1 cellular context compared by ENCODE assay signal in the genomic region with DNA sequence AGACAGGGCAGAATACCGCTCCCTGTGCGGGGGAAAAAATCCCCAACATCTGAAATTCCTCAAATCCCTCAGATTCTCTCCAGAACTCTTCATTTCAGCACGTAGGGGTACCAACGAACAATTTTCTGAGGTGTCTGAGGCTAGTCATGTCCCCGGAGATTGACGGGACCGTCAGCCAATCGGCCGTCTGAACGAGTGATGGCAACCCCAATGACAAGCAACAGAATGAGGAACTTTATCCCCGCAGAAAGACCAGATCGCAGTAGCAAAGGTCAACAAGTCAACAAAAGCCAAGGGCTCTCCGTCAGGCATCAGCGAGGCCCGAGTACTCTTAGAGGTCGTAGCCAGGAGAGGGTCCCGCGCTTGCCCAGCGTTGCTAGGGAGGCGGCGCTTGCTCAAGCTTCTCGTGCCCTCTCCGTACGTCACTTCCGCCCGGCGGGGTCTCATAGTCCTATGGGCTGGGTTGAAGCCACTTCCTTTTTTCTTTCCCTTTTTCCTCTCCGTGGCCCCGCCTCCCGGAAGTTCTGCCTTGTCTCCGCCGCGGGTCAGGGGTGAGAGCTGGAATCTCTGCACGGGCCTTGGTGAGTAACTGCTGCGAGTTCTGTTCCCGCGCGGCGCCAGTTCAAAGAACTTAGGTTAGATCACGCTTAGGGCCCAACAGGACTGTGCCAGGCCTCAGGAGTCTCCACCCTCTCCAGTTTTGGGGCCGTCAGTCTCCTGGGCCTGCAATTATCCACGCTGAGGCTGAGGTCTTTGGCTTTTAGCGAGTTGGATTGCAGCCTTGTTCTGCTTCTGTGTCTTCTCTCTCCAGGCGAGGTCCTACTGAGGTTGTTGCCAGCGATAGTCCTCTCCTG.
TF ChIP-seq lines count a peak whose summit lies in the region.

A gene with protein sequence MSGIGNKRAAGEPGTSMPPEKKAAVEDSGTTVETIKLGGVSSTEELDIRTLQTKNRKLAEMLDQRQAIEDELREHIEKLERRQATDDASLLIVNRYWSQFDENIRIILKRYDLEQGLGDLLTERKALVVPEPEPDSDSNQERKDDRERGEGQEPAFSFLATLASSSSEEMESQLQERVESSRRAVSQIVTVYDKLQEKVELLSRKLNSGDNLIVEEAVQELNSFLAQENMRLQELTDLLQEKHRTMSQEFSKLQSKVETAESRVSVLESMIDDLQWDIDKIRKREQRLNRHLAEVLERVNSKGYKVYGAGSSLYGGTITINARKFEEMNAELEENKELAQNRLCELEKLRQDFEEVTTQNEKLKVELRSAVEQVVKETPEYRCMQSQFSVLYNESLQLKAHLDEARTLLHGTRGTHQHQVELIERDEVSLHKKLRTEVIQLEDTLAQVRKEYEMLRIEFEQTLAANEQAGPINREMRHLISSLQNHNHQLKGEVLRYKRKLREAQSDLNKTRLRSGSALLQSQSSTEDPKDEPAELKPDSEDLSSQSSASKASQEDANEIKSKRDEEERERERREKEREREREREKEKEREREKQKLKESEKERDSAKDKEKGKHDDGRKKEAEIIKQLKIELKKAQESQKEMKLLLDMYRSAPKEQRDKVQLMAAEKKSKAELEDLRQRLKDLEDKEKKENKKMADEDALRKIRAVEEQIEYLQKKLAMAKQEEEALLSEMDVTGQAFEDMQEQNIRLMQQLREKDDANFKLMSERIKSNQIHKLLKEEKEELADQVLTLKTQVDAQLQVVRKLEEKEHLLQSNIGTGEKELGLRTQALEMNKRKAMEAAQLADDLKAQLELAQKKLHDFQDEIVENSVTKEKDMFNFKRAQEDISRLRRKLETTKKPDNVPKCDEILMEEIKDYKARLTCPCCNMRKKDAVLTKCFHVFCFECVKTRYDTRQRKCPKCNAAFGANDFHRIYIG (plus strand): TSS at position 520 of the 854 bp plus-strand sequence. CDS start 1,571 bp downstream, outside the sequence.

TF ChIP-seq in K562, 482 proteins besides CTCF, POLR2A, EP300 and RAD21 (continued from another document and continues in another):
- TF ChIP-seq ATF6 (CRISPR knock-in tag; IDR thresholded peaks at IDR 0.05) = no peak
- TF ChIP-seq ZNF507 (tag; conservative IDR thresholded peaks at IDR 0.05) = no peak
- TF ChIP-seq AFF4 (CRISPR knock-in tag; IDR thresholded peaks at IDR 0.05) = no peak
- TF ChIP-seq ZNF644 (tag; IDR thresholded peaks at IDR 0.05; ENCODE audit: low read depth) = no peak
- TF ChIP-seq, protein P1, sequence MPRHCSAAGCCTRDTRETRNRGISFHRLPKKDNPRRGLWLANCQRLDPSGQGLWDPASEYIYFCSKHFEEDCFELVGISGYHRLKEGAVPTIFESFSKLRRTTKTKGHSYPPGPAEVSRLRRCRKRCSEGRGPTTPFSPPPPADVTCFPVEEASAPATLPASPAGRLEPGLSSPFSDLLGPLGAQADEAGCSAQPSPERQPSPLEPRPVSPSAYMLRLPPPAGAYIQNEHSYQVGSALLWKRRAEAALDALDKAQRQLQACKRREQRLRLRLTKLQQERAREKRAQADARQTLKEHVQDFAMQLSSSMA (CRISPR knock-in tag; IDR thresholded peaks at IDR 0.05) = no peak
- TF ChIP-seq ZNF436 (CRISPR knock-in tag; IDR thresholded peaks at IDR 0.05) = no peak
- no peak for TF ChIP-seq ZNF778 (CRISPR knock-in tag; IDR thresholded peaks at IDR 0.05)
- TF ChIP-seq L3MBTL2 (IDR thresholded peaks at IDR 0.05) = peak; percentile 50; the same call in 1 of the 2 replicates
- TF ChIP-seq TRIM24 (IDR thresholded peaks at IDR 0.05) = 0 out of 4 replicates have a peak, but pooled peaks of 1 of the 2 experiments have one; percentile 16
- TF ChIP-seq, protein P2, sequence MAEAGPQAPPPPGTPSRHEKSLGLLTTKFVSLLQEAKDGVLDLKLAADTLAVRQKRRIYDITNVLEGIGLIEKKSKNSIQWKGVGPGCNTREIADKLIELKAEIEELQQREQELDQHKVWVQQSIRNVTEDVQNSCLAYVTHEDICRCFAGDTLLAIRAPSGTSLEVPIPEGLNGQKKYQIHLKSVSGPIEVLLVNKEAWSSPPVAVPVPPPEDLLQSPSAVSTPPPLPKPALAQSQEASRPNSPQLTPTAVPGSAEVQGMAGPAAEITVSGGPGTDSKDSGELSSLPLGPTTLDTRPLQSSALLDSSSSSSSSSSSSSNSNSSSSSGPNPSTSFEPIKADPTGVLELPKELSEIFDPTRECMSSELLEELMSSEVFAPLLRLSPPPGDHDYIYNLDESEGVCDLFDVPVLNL (CRISPR knock-in tag; IDR thresholded peaks at IDR 0.05; ENCODE audit: low read depth) = no peak
- TF ChIP-seq MYC (IDR thresholded peaks at IDR 0.05; ENCODE audit: low read depth, low read length) = 0 out of 2 replicates have a peak, but pooled peaks have one; percentile 36
- TF ChIP-seq MYC (CRISPR knock-in tag; IDR thresholded peaks at IDR 0.05; ENCODE audit: borderline replicate concordance, low read depth) = no peak
- TF ChIP-seq, protein P3, sequence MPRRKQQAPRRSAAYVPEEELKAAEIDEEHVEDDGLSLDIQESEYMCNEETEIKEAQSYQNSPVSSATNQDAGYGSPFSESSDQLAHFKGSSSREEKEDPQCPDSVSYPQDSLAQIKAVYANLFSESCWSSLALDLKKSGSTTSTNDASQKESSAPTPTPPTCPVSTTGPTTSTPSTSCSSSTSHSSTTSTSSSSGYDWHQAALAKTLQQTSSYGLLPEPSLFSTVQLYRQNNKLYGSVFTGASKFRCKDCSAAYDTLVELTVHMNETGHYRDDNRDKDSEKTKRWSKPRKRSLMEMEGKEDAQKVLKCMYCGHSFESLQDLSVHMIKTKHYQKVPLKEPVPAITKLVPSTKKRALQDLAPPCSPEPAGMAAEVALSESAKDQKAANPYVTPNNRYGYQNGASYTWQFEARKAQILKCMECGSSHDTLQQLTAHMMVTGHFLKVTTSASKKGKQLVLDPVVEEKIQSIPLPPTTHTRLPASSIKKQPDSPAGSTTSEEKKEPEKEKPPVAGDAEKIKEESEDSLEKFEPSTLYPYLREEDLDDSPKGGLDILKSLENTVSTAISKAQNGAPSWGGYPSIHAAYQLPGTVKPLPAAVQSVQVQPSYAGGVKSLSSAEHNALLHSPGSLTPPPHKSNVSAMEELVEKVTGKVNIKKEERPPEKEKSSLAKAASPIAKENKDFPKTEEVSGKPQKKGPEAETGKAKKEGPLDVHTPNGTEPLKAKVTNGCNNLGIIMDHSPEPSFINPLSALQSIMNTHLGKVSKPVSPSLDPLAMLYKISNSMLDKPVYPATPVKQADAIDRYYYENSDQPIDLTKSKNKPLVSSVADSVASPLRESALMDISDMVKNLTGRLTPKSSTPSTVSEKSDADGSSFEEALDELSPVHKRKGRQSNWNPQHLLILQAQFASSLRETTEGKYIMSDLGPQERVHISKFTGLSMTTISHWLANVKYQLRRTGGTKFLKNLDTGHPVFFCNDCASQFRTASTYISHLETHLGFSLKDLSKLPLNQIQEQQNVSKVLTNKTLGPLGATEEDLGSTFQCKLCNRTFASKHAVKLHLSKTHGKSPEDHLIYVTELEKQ (CRISPR knock-in tag; IDR thresholded peaks at IDR 0.05) = no peak
- TF ChIP-seq ZC3H4 (CRISPR knock-in tag; IDR thresholded peaks at IDR 0.05; ENCODE audit: borderline replicate concordance) = no peak
- no peak for TF ChIP-seq ZNF253 (CRISPR knock-in tag; conservative IDR thresholded peaks at IDR 0.05)
- no peak for TF ChIP-seq ZNF316 (IDR thresholded peaks at IDR 0.05)
- TF ChIP-seq SMAD4 (CRISPR knock-in tag; conservative IDR thresholded peaks at IDR 0.05) = 0 out of 2 replicates have a peak, but pooled peaks have one; percentile 25
- peak; percentile 69 for TF ChIP-seq RBBP5 (IDR thresholded peaks at IDR 0.05; ENCODE audit: borderline replicate concordance, insufficient read depth, low read length, poor library complexity, severe bottlenecking)
- TF ChIP-seq ZFX (CRISPR knock-in tag; IDR thresholded peaks at IDR 0.05) = peak; percentile 69
- peak in 1 of 2 experiments; percentile 73; a peak in 2 of 4 replicates for TF ChIP-seq HDAC1 (IDR thresholded peaks at IDR 0.05)
- no peak for TF ChIP-seq HDAC6 (IDR thresholded peaks at IDR 0.05; ENCODE audit: low read depth, low read length)
- no peak for TF ChIP-seq POLR2AphosphoS2 (IDR thresholded peaks at IDR 0.05; ENCODE audit: low read length)
- TF ChIP-seq, protein P4, sequence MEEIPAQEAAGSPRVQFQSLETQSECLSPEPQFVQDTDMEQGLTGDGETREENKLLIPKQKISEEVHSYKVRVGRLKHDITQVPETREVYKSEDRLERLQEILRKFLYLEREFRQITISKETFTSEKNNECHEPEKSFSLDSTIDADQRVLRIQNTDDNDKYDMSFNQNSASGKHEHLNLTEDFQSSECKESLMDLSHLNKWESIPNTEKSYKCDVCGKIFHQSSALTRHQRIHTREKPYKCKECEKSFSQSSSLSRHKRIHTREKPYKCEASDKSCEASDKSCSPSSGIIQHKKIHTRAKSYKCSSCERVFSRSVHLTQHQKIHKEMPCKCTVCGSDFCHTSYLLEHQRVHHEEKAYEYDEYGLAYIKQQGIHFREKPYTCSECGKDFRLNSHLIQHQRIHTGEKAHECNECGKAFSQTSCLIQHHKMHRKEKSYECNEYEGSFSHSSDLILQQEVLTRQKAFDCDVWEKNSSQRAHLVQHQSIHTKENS (CRISPR knock-in tag; IDR thresholded peaks at IDR 0.05) = no peak
- TF ChIP-seq FOSL1 (tag; conservative IDR thresholded peaks at IDR 0.05) = 0 out of 2 replicates have a peak, but pooled peaks have one; percentile 42
- TF ChIP-seq EZH2 (IDR thresholded peaks at IDR 0.05; ENCODE audit: borderline replicate concordance, low read depth, low read length) = no peak
- TF ChIP-seq ZNF23 (CRISPR knock-in tag; IDR thresholded peaks at IDR 0.05) = no peak
- peak; percentile 72 for TF ChIP-seq CEBPB (tag; IDR thresholded peaks at IDR 0.05)
- TF ChIP-seq ARHGAP35 (IDR thresholded peaks at IDR 0.05; ENCODE audit: partially characterized antibody) = no peak
- peak; percentile 13; the same call in 1 of the 2 replicates for TF ChIP-seq TEAD4 (IDR thresholded peaks at IDR 0.05; ENCODE audit: low read length)
- TF ChIP-seq TEAD4 (CRISPR knock-in tag; IDR thresholded peaks at IDR 0.05; ENCODE audit: borderline replicate concordance) = no peak
- peak; percentile 58; the same call in 1 of the 2 replicates for TF ChIP-seq FOXJ2 (tag; IDR thresholded peaks at IDR 0.05)
- TF ChIP-seq PPARD (CRISPR knock-in tag; IDR thresholded peaks at IDR 0.05) = no peak
- TF ChIP-seq ZNF639 (CRISPR knock-in tag; conservative IDR thresholded peaks at IDR 0.05 in 1 of 2, IDR thresholded peaks at IDR 0.05 in 1 of 2) = no peak
- TF ChIP-seq MBD2 (IDR thresholded peaks at IDR 0.05; ENCODE audit: borderline replicate concordance, low read depth) = no peak; the same call in 1 of the 2 replicates
- no peak for TF ChIP-seq SETDB1 (IDR thresholded peaks at IDR 0.05; ENCODE audit: low read length)
- TF ChIP-seq ELF2 (CRISPR knock-in tag; IDR thresholded peaks at IDR 0.05) = peak; percentile 94
- TF ChIP-seq, protein P5, sequence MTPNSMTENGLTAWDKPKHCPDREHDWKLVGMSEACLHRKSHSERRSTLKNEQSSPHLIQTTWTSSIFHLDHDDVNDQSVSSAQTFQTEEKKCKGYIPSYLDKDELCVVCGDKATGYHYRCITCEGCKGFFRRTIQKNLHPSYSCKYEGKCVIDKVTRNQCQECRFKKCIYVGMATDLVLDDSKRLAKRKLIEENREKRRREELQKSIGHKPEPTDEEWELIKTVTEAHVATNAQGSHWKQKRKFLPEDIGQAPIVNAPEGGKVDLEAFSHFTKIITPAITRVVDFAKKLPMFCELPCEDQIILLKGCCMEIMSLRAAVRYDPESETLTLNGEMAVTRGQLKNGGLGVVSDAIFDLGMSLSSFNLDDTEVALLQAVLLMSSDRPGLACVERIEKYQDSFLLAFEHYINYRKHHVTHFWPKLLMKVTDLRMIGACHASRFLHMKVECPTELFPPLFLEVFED (CRISPR knock-in tag; conservative IDR thresholded peaks at IDR 0.05) = no peak
- TF ChIP-seq SIX5 (IDR thresholded peaks at IDR 0.05; ENCODE audit: borderline replicate concordance in 1 of 2, insufficient read depth in 1 of 2, low read depth in 1 of 2, low read length in 2 of 2) = peak; percentile 25 to 57; a peak in 2 of 4 replicates
- TF ChIP-seq ZNF134 (CRISPR knock-in tag; conservative IDR thresholded peaks at IDR 0.05) = no peak
